In the genomic region with DNA sequence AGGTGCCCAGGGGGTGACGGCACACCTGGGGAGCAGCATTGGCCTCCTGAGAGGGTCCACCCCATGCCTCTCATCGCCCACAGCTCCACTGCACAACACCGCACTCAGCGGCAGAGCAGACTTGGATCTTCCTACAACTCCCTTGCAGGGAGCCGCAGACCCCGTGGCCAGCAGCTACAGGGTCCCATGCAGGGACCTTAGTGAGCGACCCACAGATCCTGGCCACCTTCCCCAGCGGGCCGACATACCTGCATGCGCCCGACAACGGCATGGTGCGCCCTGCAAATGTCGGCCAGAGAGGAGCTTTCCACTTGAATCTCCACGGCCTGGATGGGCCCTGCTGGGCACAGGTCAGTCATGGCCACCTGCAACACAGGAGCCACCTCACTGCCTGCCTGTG, we compare ENCODE assay signal across 17 cellular contexts. TPM values are rescaled to one million over a fixed set of nuclear protein-coding genes. Genes with fewer than 3 reads are reported as not detected.
DNase-seq lines count a peak whose midpoint lies in the region; ATAC-seq, FAIRE-seq and TF ChIP-seq lines count a peak whose summit lies in the region.
"Had no signal": no experiment of that assay in that cellular context is flagged by ENCODE, and none has a peak within 500 bp of the region (broad histone marks: within the 10 kb centered on the region; RNA-seq: fewer than 3 reads in every experiment).

No MANE protein-coding gene starts in this region.

- H2AFZ ChIP-seq in HCT116 (ENCODE audit: low read depth, low read length, poor library complexity, severe bottlenecking): no peak overlapping the region
- H2AFZ ChIP-seq in neuronal stem cell (ENCODE audit: low read length): no peak overlapping the region

- TF ChIP-seq POLR2A in HCT116 (IDR thresholded peaks at IDR 0.05; ENCODE audit: borderline replicate concordance, extremely low read depth, insufficient read depth, insufficient read length): no peak

- RAD21 ChIA-PET in HCT116 (lab: Charles Lee; ENCODE audit: low non-redundant PET in 1 of 2, low total read pairs in 2 of 2, uncharacterized antibody in 2 of 2, unreplicated experiment in 2 of 2): no interaction called here

- no peak for TF ChIP-seq CTCF in left ventricle myocardium inferior (IDR thresholded peaks at IDR 0.05; ENCODE audit: borderline replicate concordance)
- no peak for TF ChIP-seq CTCF in HCT116 (IDR thresholded peaks at IDR 0.05 in 2 of 3, conservative IDR thresholded peaks at IDR 0.05 in 1 of 3; ENCODE audit: borderline replicate concordance in 1 of 3, insufficient read depth in 1 of 3, low read depth in 2 of 3, low read length in 2 of 3)

- TF ChIP-seq RAD21 in HCT116 (IDR thresholded peaks at IDR 0.05; ENCODE audit: low read depth): no peak

- no TSS peak for BruUV-seq in HCT116 (replicated peaks; lab: Mats Ljungman, UMichigan)

- H3K27me3 ChIP-seq in left ventricle myocardium inferior (ENCODE audit: low read depth) (no peaks in the 10 kb centered on the region), HCT116 (ENCODE audit: insufficient read depth, low read length) (no peaks in the 10 kb centered on the region), neuronal stem cell (ENCODE audit: control insufficient read depth in 3 of 3, insufficient read depth in 3 of 3, low read depth in 1 of 3, low read length in 3 of 3) (no peaks in the 10 kb centered on the region)

- H3K9me3 ChIP-seq in left ventricle myocardium inferior (replicated peaks) (no peaks in the 10 kb centered on the region), HCT116 (ENCODE audit: control insufficient read depth in 1 of 2, insufficient read depth in 1 of 2, low read depth in 1 of 2, low read length in 2 of 2) (no peaks in the 10 kb centered on the region), neuronal stem cell (replicated peaks in 1 of 2; ENCODE audit: control insufficient read depth in 2 of 2, insufficient read depth in 1 of 2, low read depth in 1 of 2, low read length in 2 of 2) (no peaks in the 10 kb centered on the region)

- H3K4me1 ChIP-seq in left ventricle myocardium inferior: peaks cover 19% of the 10 kb centered on the region
- no peaks in the 10 kb centered on the region for H3K4me1 ChIP-seq in HCT116 (ENCODE audit: control insufficient read depth in 1 of 2, insufficient read depth in 2 of 2, low read length in 2 of 2)
- no peaks in the 10 kb centered on the region for H3K4me1 ChIP-seq in neuronal stem cell (ENCODE audit: control insufficient read depth in 2 of 2, insufficient read depth in 1 of 2, low read depth in 1 of 2, low read length in 2 of 2)

- H4K20me1 ChIP-seq in HCT116 (ENCODE audit: insufficient read depth): no peaks in the 10 kb centered on the region

- H3K23ac ChIP-seq in neuronal stem cell (ENCODE audit: low read depth, low read length, poor library complexity): peak overlapping the region; percentile 65

- no peak overlapping the region for H4K91ac ChIP-seq in neuronal stem cell (ENCODE audit: low read depth, low read length, poor library complexity)

- no peak overlapping the region for H2BK15ac ChIP-seq in neuronal stem cell (ENCODE audit: low read length)

- intact Hi-C loops in left ventricle myocardium inferior (cut with micrococcal nuclease): no loop called here
- intact Hi-C loops in left ventricle myocardium superior (cut with micrococcal nuclease): no loop called here
- intact Hi-C loops in HCT116 (cut with micrococcal nuclease): no loop called here

- H3K18ac ChIP-seq in neuronal stem cell (ENCODE audit: low read length): no peak overlapping the region

- no peak overlapping the region for H3K4ac ChIP-seq in neuronal stem cell (ENCODE audit: low read length)

- H3K14ac ChIP-seq in neuronal stem cell (ENCODE audit: low read length): no peak overlapping the region

- peaks cover 92% of the 10 kb centered on the region for H3K36me3 ChIP-seq in left ventricle myocardium inferior
- H3K36me3 ChIP-seq in HCT116 (ENCODE audit: control insufficient read depth in 1 of 2, insufficient read depth in 2 of 2, low read length in 2 of 2): peaks cover 21 to 49% of the 10 kb centered on the region in 2 experiments
- peaks cover 44 to 83% of the 10 kb centered on the region in 2 donors for H3K36me3 ChIP-seq in neuronal stem cell (replicated peaks in 1 of 2; ENCODE audit: control insufficient read depth in 2 of 2, insufficient read depth in 2 of 2, low read length in 2 of 2)

- H4K8ac ChIP-seq in neuronal stem cell (ENCODE audit: low read depth, low read length): no peak overlapping the region

- ATAC-seq in left ventricle myocardium superior (no peak), HCT116 (no peak), HG03175 (IDR thresholded peaks at IDR 0.05; ENCODE audit: unreplicated experiment) (no peak)
- ATAC-seq: GM12878, K562 had no signal

- no peak overlapping the region for H2BK12ac ChIP-seq in neuronal stem cell (ENCODE audit: low read length)

- H3K9me2 ChIP-seq in HCT116 (ENCODE audit: insufficient read depth): no peaks in the 10 kb centered on the region

- H3K79me1 ChIP-seq in neuronal stem cell (ENCODE audit: low read depth, low read length): peaks cover 12% of the 10 kb centered on the region

- H2BK120ac ChIP-seq in neuronal stem cell (ENCODE audit: low read depth, low read length): no peak overlapping the region

- no peak for DNase-seq in left ventricle myocardium inferior
- DNase-seq in left ventricle myocardium superior: no peak
- DNase-seq in HCT116 (ENCODE audit: low read depth, low spot score): no peak
- DNase-seq in neuronal stem cell (ENCODE audit: low spot score): no peak
- no peak for DNase-seq in urothelium cell line (ENCODE audit: low spot score)
- DNase-seq in occipital lobe (lab: John Stamatoyannopoulos, UW): no peak
- DNase-seq in NCI-H1105 treated with DMSO at 0.1 percent for 48 hours (lab: John Stamatoyannopoulos, UW): no peak
- DNase-seq: CD4-positive, CD25-positive, alpha-beta regulatory T cell; DMS153; DMS79; GF-D8; H9; IMR-90 had no signal

- no CpG with 5 or more reads among the region's 15 CpGs for WGBS in neuronal stem cell (ENCODE audit: extremely low coverage in 2 of 2, insufficient read length in 2 of 2, insufficient replicate concordance in 1 of 2), 2 donors

- H3K9ac ChIP-seq in HCT116 (ENCODE audit: low read length) (no peak overlapping the region), neuronal stem cell (ENCODE audit: low read depth, low read length, poor library complexity) (no peak overlapping the region)

- H3K4me2 ChIP-seq in HCT116 (ENCODE audit: low read length): no peak overlapping the region
- H3K4me2 ChIP-seq in neuronal stem cell (ENCODE audit: insufficient read depth, low read length, poor library complexity, severe bottlenecking): no peak overlapping the region

- peak; percentile 79 for FAIRE-seq in urothelium cell line (lab: Jason Lieb, UNC)
- FAIRE-seq: GM12878, H1, K562 had no signal

- POLR2A ChIA-PET in HCT116 (lab: Charles Lee): interaction anchor here (1.9 kb wide), 1 partner anchor 9 kb away, joined by 7 read pairs; a partner anchor contains a TSS

- H3K4me3 ChIP-seq in left ventricle myocardium inferior (no peak overlapping the region), HCT116 (replicated peaks in 1 of 2; ENCODE audit: low read depth in 1 of 2, low read length in 2 of 2) (no peak overlapping the region), neuronal stem cell (ENCODE audit: low read length in 2 of 2) (no peak overlapping the region)
- H3K4me3 ChIP-seq: GM12878, K562 had no signal

- H3K27ac ChIP-seq in left ventricle myocardium inferior (replicated peaks) (peak overlapping the region; percentile 63), HCT116 (ENCODE audit: low read depth, low read length) (no peak overlapping the region; the same call in 1 of the 2 replicates), neuronal stem cell (replicated peaks; ENCODE audit: low read length) (no peak overlapping the region)

- H2AK5ac ChIP-seq in neuronal stem cell (ENCODE audit: low read depth, low read length): no peak overlapping the region

- CTCF ChIA-PET in HCT116 (lab: Charles Lee): no interaction called here

- H2BK5ac ChIP-seq in neuronal stem cell (ENCODE audit: low read length): no peak overlapping the region

- peaks cover 12% of the 10 kb centered on the region; the same call in 1 of the 2 replicates for H3K79me2 ChIP-seq in HCT116 (ENCODE audit: insufficient read depth, low read length)

TF ChIP-seq in HCT116, 20 proteins besides CTCF, POLR2A, EP300 and RAD21:
- 0 out of 2 replicates have a peak, but pooled peaks have one; percentile 6 for TF ChIP-seq POLR2AphosphoS5 (IDR thresholded peaks at IDR 0.05; ENCODE audit: low read depth, low read length)
- TF ChIP-seq EGR1 (IDR thresholded peaks at IDR 0.05; ENCODE audit: low read depth): no peak
TF ChIP-seq in HCT116: peak in this region for 1.

RNA-seq across cellular contexts. Expression of a gene that starts 8.4 kb away (rescaled TPM):
- total RNA-seq in left ventricle myocardium inferior (15.9 TPM), left ventricle myocardium superior (15.4 TPM), HCT116 (2021; ENCODE audit: unreplicated experiment) (53.4 TPM), occipital lobe (24.2 TPM)
- polyA plus RNA-seq in HCT116 (2012): 21.7 and 21.8 TPM in 2 replicates
- 11.8 TPM for polyA plus RNA-seq in neuronal stem cell (2013, experiment 1 of 2)
- polyA plus RNA-seq in neuronal stem cell (2013, experiment 2 of 2): 12.1 TPM

RNA-seq across cellular contexts. Expression of a gene that starts 15.6 kb away (rescaled TPM):
- total RNA-seq in left ventricle myocardium inferior (0.38 TPM), left ventricle myocardium superior (0.50 TPM), HCT116 (2021; ENCODE audit: unreplicated experiment) (10.1 TPM), occipital lobe (5.6 TPM)
- 5.9 and 6.4 TPM in 2 replicates for polyA plus RNA-seq in HCT116 (2012)
- polyA plus RNA-seq in neuronal stem cell (2013, experiment 1 of 2): 0.20 TPM
- polyA plus RNA-seq in neuronal stem cell (2013, experiment 2 of 2): 0.25 TPM
- total RNA-seq: K562 had no signal

RNA-seq across cellular contexts. Expression of a gene that starts 31.2 kb away (rescaled TPM):
- total RNA-seq in left ventricle myocardium inferior: 342 TPM
- total RNA-seq in left ventricle myocardium superior: 357 TPM
- 6,223 TPM for total RNA-seq in HCT116 (2021; ENCODE audit: unreplicated experiment)
- 6,644 and 8,513 TPM in 2 replicates for polyA plus RNA-seq in HCT116 (2012)
- polyA plus RNA-seq in neuronal stem cell (2013, experiment 1 of 2): 5,937 TPM
- polyA plus RNA-seq in neuronal stem cell (2013, experiment 2 of 2): 5,622 TPM
- 3,469 TPM for total RNA-seq in occipital lobe
